8 cellular contexts compared by ENCODE assay signal in the genomic region with DNA sequence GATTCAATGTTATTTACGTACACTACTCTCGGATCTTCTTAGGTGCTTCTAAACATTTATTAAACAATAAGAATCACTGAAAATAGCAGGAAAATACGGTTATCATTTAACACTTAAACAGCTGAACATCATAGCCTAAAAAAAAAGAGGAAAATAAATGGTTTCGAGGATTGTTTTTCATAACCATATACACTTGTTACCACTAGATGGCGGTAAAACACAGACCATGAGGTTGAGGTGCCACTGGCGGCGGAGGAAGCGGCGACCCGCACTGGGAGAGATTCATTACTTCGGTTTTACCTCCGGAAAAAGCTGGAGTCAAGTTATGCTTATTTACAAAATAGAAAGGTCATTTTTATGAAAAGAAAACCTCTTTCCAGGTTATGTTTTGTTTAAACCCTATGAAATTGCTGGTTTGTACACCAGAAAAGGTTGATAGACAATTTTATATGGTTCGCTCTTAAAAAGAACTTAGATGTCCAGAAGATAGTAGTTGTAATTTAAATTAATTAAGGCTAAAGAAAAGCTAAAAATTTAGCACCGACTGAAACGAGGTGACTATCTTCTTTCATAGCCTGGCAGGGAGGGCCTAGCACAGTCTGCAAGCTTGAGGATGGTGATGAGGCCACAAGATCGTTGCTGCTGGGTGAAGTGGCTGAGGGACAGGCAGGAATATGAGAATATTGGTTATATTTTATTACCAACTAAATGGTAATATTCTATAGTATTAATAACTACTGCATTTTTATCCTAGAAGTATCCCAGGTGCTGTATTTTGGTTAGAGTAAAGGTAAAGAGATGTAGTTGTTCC.
DNase-seq lines count a peak whose midpoint lies in the region; ATAC-seq and TF ChIP-seq lines count a peak whose summit lies in the region.

No MANE protein-coding gene starts in this region.

- POLR2A ChIA-PET in RWPE1 (lab: Yijun Ruan, JAX; ENCODE audit: low non-redundant PET) = interaction anchor here (0.6 kb wide), 2 partner anchors 192 to 225 kb away, joined by 3 to 12 read pairs; no protein-coding TSS in a partner anchor

- peak overlapping the region; percentile 49 for H3K4me3 Mint-ChIP-seq in neural crest cell

- no peaks in the 10 kb centered on the region for H3K27me3 ChIP-seq in stomach smooth muscle (ENCODE audit: control insufficient read depth in 1 of 2, insufficient read depth in 2 of 2, low read length in 2 of 2)

- peak; percentile 68 for ATAC-seq in GM19467 (IDR thresholded peaks at IDR 0.05; ENCODE audit: unreplicated experiment)

- TF ChIP-seq CTCF in RWPE1 (conservative IDR thresholded peaks at IDR 0.05; ENCODE audit: low read depth) (peak; percentile 81), fibroblast of the aortic adventitia (IDR thresholded peaks at IDR 0.05; ENCODE audit: insufficient read depth, low read length) (peak; percentile 60), neural crest cell (conservative IDR thresholded peaks at IDR 0.05) (peak; percentile 91)

- no peaks in the 10 kb centered on the region for H3K27me3 Mint-ChIP-seq in neural crest cell (ENCODE audit: low read depth)

- H3K4me1 Mint-ChIP-seq in neural crest cell = peaks cover 22% of the 10 kb centered on the region

- DNase-seq in CD1c-positive myeloid dendritic cell (ENCODE audit: extremely low spot score) (peak; percentile 77), RWPE1 (ENCODE audit: low spot score) (peak; percentile 70), fibroblast of the aortic adventitia (ENCODE audit: low read depth) (peak; percentile 75), neural crest cell (ENCODE audit: low read depth, low spot score) (peak; percentile 54)
- peak; percentile 30 for DNase-seq in activated T-helper 9 cell treated with anti-CD3 and anti-CD28 coated beads, Interleukin-2, amount 50 U/mL, for 16 hours (ENCODE audit: low read depth)

- peak overlapping the region; percentile 19 for H3K27ac Mint-ChIP-seq in neural crest cell (ENCODE audit: unreplicated experiment)

- H3K9me3 Mint-ChIP-seq in neural crest cell = no peaks in the 10 kb centered on the region

- H3K36me3 Mint-ChIP-seq in neural crest cell (ENCODE audit: low read depth) = no peaks in the 10 kb centered on the region

- no peak for TF ChIP-seq EP300 in Ishikawa (IDR thresholded peaks at IDR 0.05; ENCODE audit: borderline replicate concordance)

- CTCF ChIA-PET in RWPE1 (lab: Yijun Ruan, JAX) = interaction anchor here (0.5 to 5.6 kb wide), 41 partner anchors 9 to 1857 kb away, joined by 3 to 78 read pairs (median 4); no protein-coding TSS in a partner anchor

- peaks cover 3% of the 10 kb centered on the region for H3K4me1 ChIP-seq in stomach smooth muscle (ENCODE audit: control insufficient read depth, insufficient read depth, low read length)

- H3K27ac ChIP-seq in RWPE1 (no peak overlapping the region), stomach smooth muscle (ENCODE audit: low read length) (peak overlapping the region; percentile 63)

- TF ChIP-seq RAD21 in Ishikawa (IDR thresholded peaks at IDR 0.05; ENCODE audit: low read depth) = peak; percentile 90

- peaks cover 0 to 3% of the 10 kb centered on the region in 2 donors for H3K36me3 ChIP-seq in stomach smooth muscle (ENCODE audit: control insufficient read depth in 2 of 2, insufficient read depth in 2 of 2, low read length in 2 of 2)

- H3K9ac ChIP-seq in stomach smooth muscle (ENCODE audit: low read length in 2 of 2) = peak overlapping the region; percentile 60 to 70

- H3K4me3 ChIP-seq in fibroblast of the aortic adventitia (ENCODE audit: low read depth, low read length) = no peak overlapping the region
- peak overlapping the region; percentile 41 to 60 for H3K4me3 ChIP-seq in stomach smooth muscle (ENCODE audit: low read length in 2 of 2)

- no peaks in the 10 kb centered on the region for H3K9me3 ChIP-seq in stomach smooth muscle (ENCODE audit: control insufficient read depth in 2 of 2, low read length in 2 of 2)

TF ChIP-seq in Ishikawa, 13 proteins besides CTCF, POLR2A, EP300 and RAD21:
- no peak for TF ChIP-seq YY1 (IDR thresholded peaks at IDR 0.05; ENCODE audit: low read depth)
- no peak for TF ChIP-seq TEAD4 (IDR thresholded peaks at IDR 0.05)
- no peak for TF ChIP-seq USF1 (IDR thresholded peaks at IDR 0.05)
- TF ChIP-seq TAF1 (IDR thresholded peaks at IDR 0.05; ENCODE audit: low read depth) = no peak
- TF ChIP-seq CREB1 (IDR thresholded peaks at IDR 0.05; ENCODE audit: low read depth) = no peak
- TF ChIP-seq, protein P1, sequence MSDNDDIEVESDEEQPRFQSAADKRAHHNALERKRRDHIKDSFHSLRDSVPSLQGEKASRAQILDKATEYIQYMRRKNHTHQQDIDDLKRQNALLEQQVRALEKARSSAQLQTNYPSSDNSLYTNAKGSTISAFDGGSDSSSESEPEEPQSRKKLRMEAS (IDR thresholded peaks at IDR 0.05) = no peak
- TF ChIP-seq CEBPB (IDR thresholded peaks at IDR 0.05) = no peak
